Comparison of ENCODE assay signal across 1 cellular context in genomic region chr17:1716912-1717695, GRCh38.
TF ChIP-seq lines count a peak whose summit lies in the region.

No MANE protein-coding gene starts in this region.

TF ChIP-seq in K562, 482 proteins besides CTCF, POLR2A, EP300 and RAD21 (continued from another document and continues in another):
- TF ChIP-seq, protein P1, sequence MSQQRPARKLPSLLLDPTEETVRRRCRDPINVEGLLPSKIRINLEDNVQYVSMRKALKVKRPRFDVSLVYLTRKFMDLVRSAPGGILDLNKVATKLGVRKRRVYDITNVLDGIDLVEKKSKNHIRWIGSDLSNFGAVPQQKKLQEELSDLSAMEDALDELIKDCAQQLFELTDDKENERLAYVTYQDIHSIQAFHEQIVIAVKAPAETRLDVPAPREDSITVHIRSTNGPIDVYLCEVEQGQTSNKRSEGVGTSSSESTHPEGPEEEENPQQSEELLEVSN (IDR thresholded peaks at IDR 0.05; ENCODE audit: borderline replicate concordance in 1 of 2, extremely low read depth in 1 of 2, insufficient read depth in 1 of 2, insufficient read length in 1 of 2, low read depth in 1 of 2, low read length in 1 of 2, poor library complexity in 1 of 2, severe bottlenecking in 1 of 2): peak; percentile 20 to 47
- no peak for TF ChIP-seq GATAD2B (IDR thresholded peaks at IDR 0.05; ENCODE audit: borderline replicate concordance)
- no peak for TF ChIP-seq CHD4 (IDR thresholded peaks at IDR 0.05; ENCODE audit: insufficient read depth, insufficient replicate concordance, low read depth, low read length, poor library complexity, severe bottlenecking)
- TF ChIP-seq RFX5 (IDR thresholded peaks at IDR 0.05; ENCODE audit: low read depth, low read length): peak; percentile 91
- TF ChIP-seq HDGF (IDR thresholded peaks at IDR 0.05): no peak
- no peak for TF ChIP-seq MCM3 (IDR thresholded peaks at IDR 0.05)
- TF ChIP-seq TEAD2 (tag; IDR thresholded peaks at IDR 0.05): no peak
- no peak for TF ChIP-seq CEBPZ (IDR thresholded peaks at IDR 0.05; ENCODE audit: borderline replicate concordance, low read depth, low read length)
- TF ChIP-seq MTA2 (IDR thresholded peaks at IDR 0.05; ENCODE audit: low read depth): no peak
- TF ChIP-seq THAP7 (CRISPR knock-in tag; IDR thresholded peaks at IDR 0.05): no peak
- no peak for TF ChIP-seq TFAM (CRISPR knock-in tag; conservative IDR thresholded peaks at IDR 0.05)
- TF ChIP-seq NR2C2 (CRISPR knock-in tag; IDR thresholded peaks at IDR 0.05): peak; percentile 74; the same call in 1 of the 2 replicates
- peak; percentile 96 for TF ChIP-seq NR2C2 (tag; IDR thresholded peaks at IDR 0.05)
- TF ChIP-seq TCF7L2 (IDR thresholded peaks at IDR 0.05; ENCODE audit: low read depth, low read length): no peak
- TF ChIP-seq POLR2H (tag; IDR thresholded peaks at IDR 0.05; ENCODE audit: low read depth): peak; percentile 64; the same call in 1 of the 2 replicates
- TF ChIP-seq, protein P2, sequence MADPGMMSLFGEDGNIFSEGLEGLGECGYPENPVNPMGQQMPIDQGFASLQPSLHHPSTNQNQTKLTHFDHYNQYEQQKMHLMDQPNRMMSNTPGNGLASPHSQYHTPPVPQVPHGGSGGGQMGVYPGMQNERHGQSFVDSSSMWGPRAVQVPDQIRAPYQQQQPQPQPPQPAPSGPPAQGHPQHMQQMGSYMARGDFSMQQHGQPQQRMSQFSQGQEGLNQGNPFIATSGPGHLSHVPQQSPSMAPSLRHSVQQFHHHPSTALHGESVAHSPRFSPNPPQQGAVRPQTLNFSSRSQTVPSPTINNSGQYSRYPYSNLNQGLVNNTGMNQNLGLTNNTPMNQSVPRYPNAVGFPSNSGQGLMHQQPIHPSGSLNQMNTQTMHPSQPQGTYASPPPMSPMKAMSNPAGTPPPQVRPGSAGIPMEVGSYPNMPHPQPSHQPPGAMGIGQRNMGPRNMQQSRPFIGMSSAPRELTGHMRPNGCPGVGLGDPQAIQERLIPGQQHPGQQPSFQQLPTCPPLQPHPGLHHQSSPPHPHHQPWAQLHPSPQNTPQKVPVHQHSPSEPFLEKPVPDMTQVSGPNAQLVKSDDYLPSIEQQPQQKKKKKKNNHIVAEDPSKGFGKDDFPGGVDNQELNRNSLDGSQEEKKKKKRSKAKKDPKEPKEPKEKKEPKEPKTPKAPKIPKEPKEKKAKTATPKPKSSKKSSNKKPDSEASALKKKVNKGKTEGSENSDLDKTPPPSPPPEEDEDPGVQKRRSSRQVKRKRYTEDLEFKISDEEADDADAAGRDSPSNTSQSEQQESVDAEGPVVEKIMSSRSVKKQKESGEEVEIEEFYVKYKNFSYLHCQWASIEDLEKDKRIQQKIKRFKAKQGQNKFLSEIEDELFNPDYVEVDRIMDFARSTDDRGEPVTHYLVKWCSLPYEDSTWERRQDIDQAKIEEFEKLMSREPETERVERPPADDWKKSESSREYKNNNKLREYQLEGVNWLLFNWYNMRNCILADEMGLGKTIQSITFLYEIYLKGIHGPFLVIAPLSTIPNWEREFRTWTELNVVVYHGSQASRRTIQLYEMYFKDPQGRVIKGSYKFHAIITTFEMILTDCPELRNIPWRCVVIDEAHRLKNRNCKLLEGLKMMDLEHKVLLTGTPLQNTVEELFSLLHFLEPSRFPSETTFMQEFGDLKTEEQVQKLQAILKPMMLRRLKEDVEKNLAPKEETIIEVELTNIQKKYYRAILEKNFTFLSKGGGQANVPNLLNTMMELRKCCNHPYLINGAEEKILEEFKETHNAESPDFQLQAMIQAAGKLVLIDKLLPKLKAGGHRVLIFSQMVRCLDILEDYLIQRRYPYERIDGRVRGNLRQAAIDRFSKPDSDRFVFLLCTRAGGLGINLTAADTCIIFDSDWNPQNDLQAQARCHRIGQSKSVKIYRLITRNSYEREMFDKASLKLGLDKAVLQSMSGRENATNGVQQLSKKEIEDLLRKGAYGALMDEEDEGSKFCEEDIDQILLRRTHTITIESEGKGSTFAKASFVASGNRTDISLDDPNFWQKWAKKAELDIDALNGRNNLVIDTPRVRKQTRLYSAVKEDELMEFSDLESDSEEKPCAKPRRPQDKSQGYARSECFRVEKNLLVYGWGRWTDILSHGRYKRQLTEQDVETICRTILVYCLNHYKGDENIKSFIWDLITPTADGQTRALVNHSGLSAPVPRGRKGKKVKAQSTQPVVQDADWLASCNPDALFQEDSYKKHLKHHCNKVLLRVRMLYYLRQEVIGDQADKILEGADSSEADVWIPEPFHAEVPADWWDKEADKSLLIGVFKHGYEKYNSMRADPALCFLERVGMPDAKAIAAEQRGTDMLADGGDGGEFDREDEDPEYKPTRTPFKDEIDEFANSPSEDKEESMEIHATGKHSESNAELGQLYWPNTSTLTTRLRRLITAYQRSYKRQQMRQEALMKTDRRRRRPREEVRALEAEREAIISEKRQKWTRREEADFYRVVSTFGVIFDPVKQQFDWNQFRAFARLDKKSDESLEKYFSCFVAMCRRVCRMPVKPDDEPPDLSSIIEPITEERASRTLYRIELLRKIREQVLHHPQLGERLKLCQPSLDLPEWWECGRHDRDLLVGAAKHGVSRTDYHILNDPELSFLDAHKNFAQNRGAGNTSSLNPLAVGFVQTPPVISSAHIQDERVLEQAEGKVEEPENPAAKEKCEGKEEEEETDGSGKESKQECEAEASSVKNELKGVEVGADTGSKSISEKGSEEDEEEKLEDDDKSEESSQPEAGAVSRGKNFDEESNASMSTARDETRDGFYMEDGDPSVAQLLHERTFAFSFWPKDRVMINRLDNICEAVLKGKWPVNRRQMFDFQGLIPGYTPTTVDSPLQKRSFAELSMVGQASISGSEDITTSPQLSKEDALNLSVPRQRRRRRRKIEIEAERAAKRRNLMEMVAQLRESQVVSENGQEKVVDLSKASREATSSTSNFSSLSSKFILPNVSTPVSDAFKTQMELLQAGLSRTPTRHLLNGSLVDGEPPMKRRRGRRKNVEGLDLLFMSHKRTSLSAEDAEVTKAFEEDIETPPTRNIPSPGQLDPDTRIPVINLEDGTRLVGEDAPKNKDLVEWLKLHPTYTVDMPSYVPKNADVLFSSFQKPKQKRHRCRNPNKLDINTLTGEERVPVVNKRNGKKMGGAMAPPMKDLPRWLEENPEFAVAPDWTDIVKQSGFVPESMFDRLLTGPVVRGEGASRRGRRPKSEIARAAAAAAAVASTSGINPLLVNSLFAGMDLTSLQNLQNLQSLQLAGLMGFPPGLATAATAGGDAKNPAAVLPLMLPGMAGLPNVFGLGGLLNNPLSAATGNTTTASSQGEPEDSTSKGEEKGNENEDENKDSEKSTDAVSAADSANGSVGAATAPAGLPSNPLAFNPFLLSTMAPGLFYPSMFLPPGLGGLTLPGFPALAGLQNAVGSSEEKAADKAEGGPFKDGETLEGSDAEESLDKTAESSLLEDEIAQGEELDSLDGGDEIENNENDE (IDR thresholded peaks at IDR 0.05; ENCODE audit: low read depth, low read length): no peak
- TF ChIP-seq CREB3 (tag; conservative IDR thresholded peaks at IDR 0.05; ENCODE audit: low read depth): no peak
- no peak for TF ChIP-seq ZNF644 (tag; IDR thresholded peaks at IDR 0.05; ENCODE audit: low read depth)
- TF ChIP-seq RBBP5 (IDR thresholded peaks at IDR 0.05; ENCODE audit: borderline replicate concordance, insufficient read depth, low read length, poor library complexity, severe bottlenecking): no peak
- TF ChIP-seq MBD1 (CRISPR knock-in tag; IDR thresholded peaks at IDR 0.05): no peak
- TF ChIP-seq NCOA6 (IDR thresholded peaks at IDR 0.05): no peak
- TF ChIP-seq, protein P3, sequence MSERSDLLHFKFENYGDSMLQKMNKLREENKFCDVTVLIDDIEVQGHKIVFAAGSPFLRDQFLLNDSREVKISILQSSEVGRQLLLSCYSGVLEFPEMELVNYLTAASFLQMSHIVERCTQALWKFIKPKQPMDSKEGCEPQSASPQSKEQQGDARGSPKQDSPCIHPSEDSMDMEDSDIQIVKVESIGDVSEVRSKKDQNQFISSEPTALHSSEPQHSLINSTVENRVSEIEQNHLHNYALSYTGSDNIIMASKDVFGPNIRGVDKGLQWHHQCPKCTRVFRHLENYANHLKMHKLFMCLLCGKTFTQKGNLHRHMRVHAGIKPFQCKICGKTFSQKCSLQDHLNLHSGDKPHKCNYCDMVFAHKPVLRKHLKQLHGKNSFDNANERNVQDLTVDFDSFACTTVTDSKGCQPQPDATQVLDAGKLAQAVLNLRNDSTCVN (CRISPR knock-in tag; IDR thresholded peaks at IDR 0.05): no peak
- TF ChIP-seq KDM1A (IDR thresholded peaks at IDR 0.05): peak; percentile 87
- peak; percentile 67 for TF ChIP-seq CBFA2T3 (IDR thresholded peaks at IDR 0.05)
- TF ChIP-seq DDX20 (tag; IDR thresholded peaks at IDR 0.05; ENCODE audit: low read depth): no peak
- no peak for TF ChIP-seq POLR3G (IDR thresholded peaks at IDR 0.05; ENCODE audit: extremely low read depth, insufficient read length, insufficient replicate concordance)
- no peak for TF ChIP-seq STAT5A (IDR thresholded peaks at IDR 0.05; ENCODE audit: borderline replicate concordance, low read length)
- TF ChIP-seq UBTF (IDR thresholded peaks at IDR 0.05; ENCODE audit: borderline replicate concordance in 1 of 2, low read depth in 2 of 2, low read length in 2 of 2): no peak
